In genomic region chr1:20440785-20441200, GRCh38 we compare ENCODE assay signal across 8 cellular contexts. TPM values are rescaled to one million over a fixed set of nuclear protein-coding genes. Genes with fewer than 3 reads are reported as not detected.
A peak's percentile ranks its signal among the peaks of the same experiment; 100 is the strongest.
DNase-seq lines count a peak whose midpoint lies in the region; ATAC-seq and TF ChIP-seq lines count a peak whose summit lies in the region.

No MANE protein-coding gene starts in this region.

- WGBS in spleen, 5 donors, result 17 to 34% (median 24%) methylated on average over 6 of the region's 6 CpGs

- H3K4me3 ChIP-seq in fibroblast of the aortic adventitia (ENCODE audit: low read depth, low read length) (no peak overlapping the region), spleen (no peak overlapping the region)

- no peak for TF ChIP-seq POLR2A in spleen (IDR thresholded peaks at IDR 0.05)

- TF ChIP-seq CTCF in GM13976 (IDR thresholded peaks at IDR 0.05; ENCODE audit: borderline replicate concordance, control extremely low read depth, extremely low read depth, insufficient read depth, missing control alignments) (no peak), fibroblast of the aortic adventitia (IDR thresholded peaks at IDR 0.05; ENCODE audit: insufficient read depth, low read length) (no peak), spleen (IDR thresholded peaks at IDR 0.05 in 8 of 11, conservative IDR thresholded peaks at IDR 0.05 in 3 of 11) (no peak)

- no peaks in the 10 kb centered on the region for H3K9me3 ChIP-seq in spleen

- peaks cover 0 to 20% (median 0%) of the 10 kb centered on the region in 7 donors for H3K27me3 ChIP-seq in spleen (replicated peaks in 1 of 7)

- H3K27ac ChIP-seq in spleen, result no peak overlapping the region

- ATAC-seq in GM18873 (IDR thresholded peaks at IDR 0.05; ENCODE audit: low FRiP score, unreplicated experiment), result no peak
- no peak for ATAC-seq in GM21717 (IDR thresholded peaks at IDR 0.05; ENCODE audit: unreplicated experiment)

- DNase-seq in GM13976 (ENCODE audit: low spot score) (peak; percentile 72), NCI-H460 (ENCODE audit: extremely low read depth, low read depth) (peak; percentile 21), activated T-cell treated with anti-CD3 and anti-CD28 coated beads for 4 hours (peak; percentile 2), fibroblast of the aortic adventitia (ENCODE audit: low read depth) (peak; percentile 44), occipital lobe (lab: John Stamatoyannopoulos, UW) (peak; percentile 33), spleen (no peak)

- intact Hi-C loops in spleen (cut with DNase I; ENCODE audit: low total_unique reads), result no loop called here

- no peaks in the 10 kb centered on the region for H3K36me3 ChIP-seq in spleen

- in situ Hi-C loops in GM13976 (cut with MboI; ENCODE audit: low sequenced_read_pairs, unreplicated experiment), result no loop called here

- H3K4me1 ChIP-seq in spleen, result no peaks in the 10 kb centered on the region

RNA-seq across cellular contexts. Expression of gene CAMK2N1, which starts 45.2 kb away (rescaled TPM):
- 2.0 and 2.2 TPM in 2 replicates for total RNA-seq in NCI-H460 (2014; rRNA removed; shearing (Covaris generic))
- 0.10 and 0.47 TPM in 2 replicates for polyA plus RNA-seq in NCI-H460 (2014; cell fraction: nucleus; rRNA removed)
- total RNA-seq in fibroblast of the aortic adventitia (ENCODE audit: low replicate concordance), result 5.2 and 28.5 TPM in 2 replicates
- 77.2 TPM for total RNA-seq in occipital lobe
- total RNA-seq in spleen, result 10 to 100 TPM in 5 of 7 donors, 1 to 10 TPM in 2; 6.7 to 17.2 (median 11.1) TPM
- polyA plus RNA-seq in spleen, result 1 to 10 TPM; 3.6 to 4.9 (median 4.5) TPM
